Comparison of ENCODE assay signal across 16 cellular contexts in the genomic region with DNA sequence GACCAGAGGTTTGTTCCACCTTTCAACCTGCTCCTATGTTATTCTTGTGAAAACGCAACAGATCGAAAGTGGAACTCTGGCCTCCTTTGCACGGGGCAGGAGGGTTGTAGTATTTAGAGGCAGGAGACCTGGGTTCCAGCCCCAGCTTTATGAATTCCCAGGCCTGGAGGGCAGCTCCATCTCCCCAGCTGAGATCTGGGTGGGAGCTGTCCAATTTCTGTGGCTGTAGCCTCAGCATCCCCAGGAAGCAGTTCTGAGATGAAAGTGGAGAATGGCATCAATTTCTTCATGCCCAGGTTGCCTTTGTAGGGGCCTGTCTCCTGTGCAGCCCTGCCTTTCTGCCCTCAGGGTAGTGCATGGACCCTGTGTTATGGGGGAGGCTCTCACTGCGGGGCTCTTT. TPM values are rescaled to one million over a fixed set of nuclear protein-coding genes. Genes with fewer than 3 reads are reported as not detected.
A peak's percentile ranks its signal among the peaks of the same experiment; 100 is the strongest.
DNase-seq lines count a peak whose midpoint lies in the region; ATAC-seq and TF ChIP-seq lines count a peak whose summit lies in the region.
"Had no signal": no experiment of that assay in that cellular context is flagged by ENCODE, and none has a peak within 500 bp of the region (broad histone marks: within the 10 kb centered on the region; RNA-seq: fewer than 3 reads in every experiment).

No MANE protein-coding gene starts in this region.

- peaks cover 42% of the 10 kb centered on the region for H3K36me3 Mint-ChIP-seq in activated naive CD8-positive, alpha-beta T cell treated with anti-CD3 and anti-CD28 coated beads, Interleukin-2, amount 10 ng/mL, durations not matched to agents 7 days and 5 days
- H3K36me3 Mint-ChIP-seq in activated naive CD8-positive, alpha-beta T cell treated with anti-CD3 and anti-CD28 coated beads for 36 hours: peaks cover 28% of the 10 kb centered on the region
- peaks cover 73% of the 10 kb centered on the region for H3K36me3 Mint-ChIP-seq in activated CD8-positive, alpha-beta T cell treated with anti-CD3 and anti-CD28 coated beads, Interleukin-2, amount 10 ng/mL, durations not matched to agents 7 days and 5 days (ENCODE audit: low read depth)
- H3K36me3 Mint-ChIP-seq: T-cell had no signal

- no peaks in the 10 kb centered on the region for H3K9me3 Mint-ChIP-seq in activated naive CD8-positive, alpha-beta T cell treated with anti-CD3 and anti-CD28 coated beads, Interleukin-2, amount 10 ng/mL, durations not matched to agents 7 days and 5 days
- H3K9me3 Mint-ChIP-seq in activated naive CD8-positive, alpha-beta T cell treated with anti-CD3 and anti-CD28 coated beads for 36 hours: no peaks in the 10 kb centered on the region
- H3K9me3 Mint-ChIP-seq in activated CD8-positive, alpha-beta T cell treated with anti-CD3 and anti-CD28 coated beads, Interleukin-2, amount 10 ng/mL, durations not matched to agents 7 days and 5 days (ENCODE audit: insufficient read depth): no peaks in the 10 kb centered on the region
- H3K9me3 Mint-ChIP-seq: activated T-cell treated with anti-CD3 and anti-CD28 coated beads, Interleukin-2, amount 50 U/mL, for 72 hours; T-cell had no signal

- peaks cover 55% of the 10 kb centered on the region for H3K4me1 Mint-ChIP-seq in activated naive CD8-positive, alpha-beta T cell treated with anti-CD3 and anti-CD28 coated beads, Interleukin-2, amount 10 ng/mL, durations not matched to agents 7 days and 5 days
- peaks cover 24% of the 10 kb centered on the region for H3K4me1 Mint-ChIP-seq in activated naive CD8-positive, alpha-beta T cell treated with anti-CD3 and anti-CD28 coated beads for 36 hours
- H3K4me1 Mint-ChIP-seq in activated CD8-positive, alpha-beta T cell treated with anti-CD3 and anti-CD28 coated beads, Interleukin-2, amount 10 ng/mL, durations not matched to agents 7 days and 5 days (ENCODE audit: low read depth): peaks cover 64% of the 10 kb centered on the region

- H3K36me3 ChIP-seq in vagina (no peaks in the 10 kb centered on the region), left lung (no peaks in the 10 kb centered on the region)
- H3K36me3 ChIP-seq: suprapubic skin had no signal

- H3K9me3 ChIP-seq in vagina (no peaks in the 10 kb centered on the region), left lung (no peaks in the 10 kb centered on the region)
- H3K9me3 ChIP-seq: suprapubic skin had no signal

- peak overlapping the region; percentile 94 for H3K4me3 Mint-ChIP-seq in activated naive CD8-positive, alpha-beta T cell treated with anti-CD3 and anti-CD28 coated beads, Interleukin-2, amount 10 ng/mL, durations not matched to agents 7 days and 5 days
- H3K4me3 Mint-ChIP-seq in activated naive CD8-positive, alpha-beta T cell treated with anti-CD3 and anti-CD28 coated beads for 36 hours: no peak overlapping the region
- H3K4me3 Mint-ChIP-seq in activated CD8-positive, alpha-beta T cell treated with anti-CD3 and anti-CD28 coated beads, Interleukin-2, amount 10 ng/mL, durations not matched to agents 7 days and 5 days: peak overlapping the region; percentile 89
- H3K4me3 Mint-ChIP-seq: activated T-cell treated with anti-CD3 and anti-CD28 coated beads, Interleukin-2, amount 50 U/mL, for 72 hours had no signal

- H3K27me3 ChIP-seq in layer of hippocampus (ENCODE audit: control insufficient read depth, insufficient read depth, low read length): no peaks in the 10 kb centered on the region
- H3K27me3 ChIP-seq in vagina: no peaks in the 10 kb centered on the region
- H3K27me3 ChIP-seq in left lung: peaks cover 0 to 26% of the 10 kb centered on the region in 2 donors

- H3K4me1 ChIP-seq in vagina (peaks cover 73% of the 10 kb centered on the region), left lung (peaks cover 20 to 76% of the 10 kb centered on the region in 2 donors)

- POLR2A ChIA-PET in activated naive CD8-positive, alpha-beta T cell treated with anti-CD3 and anti-CD28 coated beads, Interleukin-2, amount 10 ng/mL, durations not matched to agents 7 days and 5 days (lab: Charles Lee): interaction anchor here (1.1 to 7.2 kb wide), 2 partner anchors 16 to 39 kb away, joined by 3 to 140 read pairs; a partner anchor contains a TSS
- POLR2A ChIA-PET in activated CD8-positive, alpha-beta T cell treated with anti-CD3 and anti-CD28 coated beads, Interleukin-2, amount 10 ng/mL, durations not matched to agents 7 days and 5 days (lab: Charles Lee): interaction anchor here (1.9 kb wide), 1 partner anchor 17 kb away, joined by 9 read pairs; no protein-coding TSS in a partner anchor

- no peak for DNase-seq in activated naive CD8-positive, alpha-beta T cell treated with anti-CD3 and anti-CD28 coated beads, Interleukin-2, amount 10 ng/mL, durations not matched to agents 7 days and 5 days
- DNase-seq in activated naive CD8-positive, alpha-beta T cell treated with anti-CD3 and anti-CD28 coated beads for 36 hours: no peak
- no peak for DNase-seq in activated CD8-positive, alpha-beta T cell treated with anti-CD3 and anti-CD28 coated beads, Interleukin-2, amount 10 ng/mL, durations not matched to agents 7 days and 5 days
- DNase-seq in vagina (ENCODE audit: extremely low spot score in 2 of 2) (no peak), left lung (no peak), pons (ENCODE audit: low spot score) (no peak), left colon (no peak)
- DNase-seq: activated CD4-positive, alpha-beta T cell treated with anti-CD3 and anti-CD28 coated beads for 1 hour; activated T-cell treated with anti-CD3 and anti-CD28 coated beads, Interleukin-2, amount 50 U/mL, for 72 hours; amygdala; erythroblast; NCI-H1694; T-cell had no signal

- TF ChIP-seq CTCF in vagina (IDR thresholded peaks at IDR 0.05): no peak
- no peak for TF ChIP-seq CTCF in left lung (IDR thresholded peaks at IDR 0.05)

- ATAC-seq in activated naive CD8-positive, alpha-beta T cell treated with anti-CD3 and anti-CD28 coated beads, Interleukin-2, amount 10 ng/mL, durations not matched to agents 7 days and 5 days (ENCODE audit: low read depth): no peak
- no peak for ATAC-seq in activated CD8-positive, alpha-beta T cell treated with anti-CD3 and anti-CD28 coated beads, Interleukin-2, amount 10 ng/mL, durations not matched to agents 7 days and 5 days
- no peak for ATAC-seq in left lung
- no peak for ATAC-seq in left colon
- ATAC-seq: activated T-cell treated with anti-CD3 and anti-CD28 coated beads, Interleukin-2, amount 50 U/mL, for 72 hours; Panc1; T-cell had no signal

- H3K27ac Mint-ChIP-seq in activated naive CD8-positive, alpha-beta T cell treated with anti-CD3 and anti-CD28 coated beads, Interleukin-2, amount 10 ng/mL, durations not matched to agents 7 days and 5 days: peak overlapping the region; percentile 96
- no peak overlapping the region for H3K27ac Mint-ChIP-seq in activated naive CD8-positive, alpha-beta T cell treated with anti-CD3 and anti-CD28 coated beads for 36 hours
- H3K27ac Mint-ChIP-seq in activated CD8-positive, alpha-beta T cell treated with anti-CD3 and anti-CD28 coated beads, Interleukin-2, amount 10 ng/mL, durations not matched to agents 7 days and 5 days: peak overlapping the region; percentile 95
- H3K27ac Mint-ChIP-seq: activated T-cell treated with anti-CD3 and anti-CD28 coated beads, Interleukin-2, amount 50 U/mL, for 72 hours; T-cell had no signal

- no peak overlapping the region for H3K4me3 ChIP-seq in vagina
- no peak overlapping the region for H3K4me3 ChIP-seq in left lung
- H3K4me3 ChIP-seq: suprapubic skin had no signal

- no peaks in the 10 kb centered on the region for H3K27me3 Mint-ChIP-seq in activated naive CD8-positive, alpha-beta T cell treated with anti-CD3 and anti-CD28 coated beads, Interleukin-2, amount 10 ng/mL, durations not matched to agents 7 days and 5 days
- peaks cover 26% of the 10 kb centered on the region for H3K27me3 Mint-ChIP-seq in activated naive CD8-positive, alpha-beta T cell treated with anti-CD3 and anti-CD28 coated beads for 36 hours
- H3K27me3 Mint-ChIP-seq in activated CD8-positive, alpha-beta T cell treated with anti-CD3 and anti-CD28 coated beads, Interleukin-2, amount 10 ng/mL, durations not matched to agents 7 days and 5 days (ENCODE audit: low read depth): no peaks in the 10 kb centered on the region

- no peak for TF ChIP-seq POLR2A in vagina (IDR thresholded peaks at IDR 0.05)

- H3K27ac ChIP-seq in layer of hippocampus (ENCODE audit: low read depth, low read length) (peak overlapping the region; percentile 30), vagina (peak overlapping the region; percentile 78), left lung (no peak overlapping the region)
- H3K27ac ChIP-seq: suprapubic skin had no signal

- CTCF ChIA-PET in activated CD8-positive, alpha-beta T cell treated with anti-CD3 and anti-CD28 coated beads, Interleukin-2, amount 10 ng/mL, durations not matched to agents 7 days and 5 days (lab: Charles Lee): interaction anchor here (1.0 to 4.9 kb wide), 5 partner anchors 14 to 276 kb away, joined by 3 to 53 read pairs (median 10); a partner anchor contains a TSS

- intact Hi-C loops in vagina (cut with DNase I) (no loop called here), left lung (cut with DNase I) (no loop called here), left colon (cut with DNase I, micrococcal nuclease) (no loop called here)

RNA-seq across cellular contexts. Expression of a gene that starts 4.1 kb away (rescaled TPM):
- 100 to 1,000 TPM; 245 to 280 TPM for total RNA-seq in activated naive CD8-positive, alpha-beta T cell treated with anti-CD3 and anti-CD28 coated beads, Interleukin-2, amount 10 ng/mL, durations not matched to agents 7 days and 5 days
- total RNA-seq in activated naive CD8-positive, alpha-beta T cell treated with anti-CD3 and anti-CD28 coated beads for 36 hours: 10 to 100 TPM; 65.4 to 65.6 TPM
- total RNA-seq in activated CD8-positive, alpha-beta T cell treated with anti-CD3 and anti-CD28 coated beads, Interleukin-2, amount 10 ng/mL, durations not matched to agents 7 days and 5 days: 100 to 1,000 TPM; 395 to 416 TPM
- total RNA-seq in vagina (25.5 TPM), left lung (100 to 1,000 TPM; 153 to 295 TPM), left colon (1 to 10 TPM; 3.1 to 5.6 TPM)

RNA-seq across cellular contexts. Expression of a gene that starts 15.4 kb away (rescaled TPM):
- 10 to 100 TPM; 53.2 to 54.7 TPM for total RNA-seq in activated naive CD8-positive, alpha-beta T cell treated with anti-CD3 and anti-CD28 coated beads, Interleukin-2, amount 10 ng/mL, durations not matched to agents 7 days and 5 days
- total RNA-seq in activated naive CD8-positive, alpha-beta T cell treated with anti-CD3 and anti-CD28 coated beads for 36 hours: 10 to 100 TPM; 18.1 to 18.2 TPM
- total RNA-seq in activated CD8-positive, alpha-beta T cell treated with anti-CD3 and anti-CD28 coated beads, Interleukin-2, amount 10 ng/mL, durations not matched to agents 7 days and 5 days: 10 to 100 TPM; 84.1 to 92.8 TPM
- 9.8 TPM for total RNA-seq in vagina
- 100 to 1,000 TPM in 1 of 2 donors, 10 to 100 TPM in 1; 51.9 to 161 TPM for total RNA-seq in left lung
- total RNA-seq in left colon: 1 to 10 TPM; 3.2 to 5.1 TPM

RNA-seq across cellular contexts. Expression of a gene that starts 39.5 kb away (rescaled TPM):
- 10 to 100 TPM; 87.1 to 88.7 TPM for total RNA-seq in activated naive CD8-positive, alpha-beta T cell treated with anti-CD3 and anti-CD28 coated beads, Interleukin-2, amount 10 ng/mL, durations not matched to agents 7 days and 5 days
- total RNA-seq in activated naive CD8-positive, alpha-beta T cell treated with anti-CD3 and anti-CD28 coated beads for 36 hours: 100 to 1,000 TPM; 135 to 140 TPM
- total RNA-seq in activated CD8-positive, alpha-beta T cell treated with anti-CD3 and anti-CD28 coated beads, Interleukin-2, amount 10 ng/mL, durations not matched to agents 7 days and 5 days: 100 to 1,000 TPM; 146 TPM
- total RNA-seq in vagina (9.6 TPM), left lung (10 to 100 TPM; 13.9 to 23.1 TPM), left colon (10 to 100 TPM in 1 of 2 donors, 1 to 10 TPM in 1; 7.7 to 13.3 TPM)

RNA-seq across cellular contexts. Expression of a gene that starts 39.8 kb away (rescaled TPM):
- total RNA-seq in activated naive CD8-positive, alpha-beta T cell treated with anti-CD3 and anti-CD28 coated beads, Interleukin-2, amount 10 ng/mL, durations not matched to agents 7 days and 5 days: 100 to 1,000 TPM; 127 to 140 TPM
- total RNA-seq in activated naive CD8-positive, alpha-beta T cell treated with anti-CD3 and anti-CD28 coated beads for 36 hours: 100 to 1,000 TPM; 143 TPM
- total RNA-seq in activated CD8-positive, alpha-beta T cell treated with anti-CD3 and anti-CD28 coated beads, Interleukin-2, amount 10 ng/mL, durations not matched to agents 7 days and 5 days: 100 to 1,000 TPM; 154 to 163 TPM
- total RNA-seq in vagina: 47.9 TPM
- total RNA-seq in left lung: 100 to 1,000 TPM; 129 to 136 TPM
- 10 to 100 TPM; 87.3 to 91.8 TPM for total RNA-seq in left colon

RNA-seq across cellular contexts. Expression of a gene that starts 59.1 kb away (rescaled TPM):
- 1 to 10 TPM; 4.7 TPM for total RNA-seq in activated naive CD8-positive, alpha-beta T cell treated with anti-CD3 and anti-CD28 coated beads, Interleukin-2, amount 10 ng/mL, durations not matched to agents 7 days and 5 days
- total RNA-seq in activated naive CD8-positive, alpha-beta T cell treated with anti-CD3 and anti-CD28 coated beads for 36 hours: 1 to 10 TPM; 5.7 to 6.4 TPM
- 1 to 10 TPM; 3.8 to 4.5 TPM for total RNA-seq in activated CD8-positive, alpha-beta T cell treated with anti-CD3 and anti-CD28 coated beads, Interleukin-2, amount 10 ng/mL, durations not matched to agents 7 days and 5 days
- total RNA-seq in vagina (41.5 TPM), left lung (10 to 100 TPM; 64.1 to 71.4 TPM), left colon (10 to 100 TPM in 1 of 2 donors, 1 to 10 TPM in 1; 6.9 to 18.7 TPM)

Comparison
In these comparisons a context has a peak if more than half of its experiments do, and no peak if none do; other contexts are left out.
1. H3K27ac ChIP-seq: peak in layer of hippocampus (single experiment) and vagina (single experiment); none in left lung (0 of 2).